ENCODE assay signal across 1 cellular context in the genomic region with DNA sequence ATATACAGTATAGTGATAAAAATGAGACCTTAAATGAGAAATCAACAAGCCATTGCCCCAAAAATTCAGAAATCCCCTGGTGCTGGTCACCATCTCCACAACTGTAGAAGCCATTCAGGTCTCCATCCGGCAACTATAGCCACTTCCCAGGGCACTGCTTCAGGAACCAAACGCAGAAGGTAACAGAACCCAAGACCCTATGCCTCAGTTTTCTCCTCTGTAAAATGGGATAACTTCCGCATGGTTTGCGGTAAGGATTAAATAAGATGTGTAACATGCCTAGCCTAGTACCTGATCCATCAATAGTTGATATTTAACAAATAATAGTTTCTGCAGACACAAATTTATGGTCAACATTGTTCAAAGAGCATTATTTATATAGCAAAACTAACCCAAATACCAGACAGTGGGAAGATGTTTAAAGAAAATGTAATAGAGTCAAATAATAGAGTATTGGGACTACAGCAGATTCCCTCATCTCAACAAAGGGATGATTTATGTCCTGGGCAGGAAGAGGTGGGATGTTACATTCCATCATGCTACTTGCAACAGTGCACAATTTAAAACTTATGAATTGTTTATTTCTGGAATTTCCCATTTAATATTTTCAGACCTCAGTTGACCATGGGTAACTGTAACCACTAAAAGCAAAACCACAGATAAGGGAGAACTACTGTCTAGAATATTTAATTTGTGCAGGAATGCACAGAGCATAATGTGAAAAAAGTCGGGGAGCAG.
TF ChIP-seq lines count a peak whose summit lies in the region.

No MANE protein-coding gene starts in this region.

TF ChIP-seq in HepG2, 621 proteins besides CTCF, POLR2A, EP300 and RAD21:
- TF ChIP-seq ZNF629 (CRISPR knock-in tag; conservative IDR thresholded peaks at IDR 0.05), result peak; percentile 90
- TF ChIP-seq NAIF1 (CRISPR knock-in tag; IDR thresholded peaks at IDR 0.05; ENCODE audit: borderline replicate concordance), result no peak
TF ChIP-seq in HepG2: peak in this region for 1.
